Comparison of ENCODE assay signal across 22 cellular contexts in genomic region chr20:62788607-62789006, GRCh38. TPM values are rescaled to one million over a fixed set of nuclear protein-coding genes. Genes with fewer than 3 reads are reported as not detected.
DNase-seq lines count a peak whose midpoint lies in the region; ATAC-seq and TF ChIP-seq lines count a peak whose summit lies in the region.
"Had no signal": no experiment of that assay in that cellular context is flagged by ENCODE, and none has a peak within 500 bp of the region (broad histone marks: within the 10 kb centered on the region; RNA-seq: fewer than 3 reads in every experiment).

No MANE protein-coding gene starts in this region.

- no peaks in the 10 kb centered on the region for H3K27me3 Mint-ChIP-seq in activated naive CD4-positive, alpha-beta T cell treated with anti-CD3 and anti-CD28 coated beads, Interleukin-2, amount 50 U/mL, for 24 hours
- H3K27me3 Mint-ChIP-seq in type B pancreatic cell = peaks cover 8% of the 10 kb centered on the region
- H3K27me3 Mint-ChIP-seq in activated T-cell treated with anti-CD3 and anti-CD28 coated beads, Interleukin-2, amount 50 U/mL, for 72 hours (ENCODE audit: low read depth) = no peaks in the 10 kb centered on the region
- H3K27me3 Mint-ChIP-seq: B cell; CD4-positive, alpha-beta memory T cell had no signal

- no peak for TF ChIP-seq CTCF in type B pancreatic cell (conservative IDR thresholded peaks at IDR 0.05)

- peaks cover 21% of the 10 kb centered on the region for H3K4me1 Mint-ChIP-seq in activated naive CD4-positive, alpha-beta T cell treated with anti-CD3 and anti-CD28 coated beads, Interleukin-2, amount 50 U/mL, for 24 hours
- peaks cover 30% of the 10 kb centered on the region for H3K4me1 Mint-ChIP-seq in type B pancreatic cell (ENCODE audit: unreplicated experiment)
- H3K4me1 Mint-ChIP-seq in activated T-cell treated with anti-CD3 and anti-CD28 coated beads, Interleukin-2, amount 50 U/mL, for 72 hours (ENCODE audit: low read depth) = peaks cover 23% of the 10 kb centered on the region

- no peak for DNase-seq in activated naive CD4-positive, alpha-beta T cell (lab: John Stamatoyannopoulos, UW)
- DNase-seq in type B pancreatic cell (ENCODE audit: extremely low spot score, unreplicated experiment) = no peak
- no peak for DNase-seq in activated T-cell treated with anti-CD3 and anti-CD28 coated beads, Interleukin-2, amount 50 U/mL, for 72 hours
- DNase-seq in posterior vena cava (ENCODE audit: low spot score) = no peak
- DNase-seq: Caco-2, GDM1, HCEC 1CT, IMR-90, NCI-H1105, NCI-H146, NCI-H2029, NCI-H2227 treated with DMSO at 0.1 percent for 48 hours, NCI-H510A, Peyer's patch, SJCRH30 had no signal

- no peak overlapping the region for H3K4me3 Mint-ChIP-seq in activated naive CD4-positive, alpha-beta T cell treated with anti-CD3 and anti-CD28 coated beads, Interleukin-2, amount 50 U/mL, for 24 hours
- H3K4me3 Mint-ChIP-seq in type B pancreatic cell = no peak overlapping the region
- no peak overlapping the region for H3K4me3 Mint-ChIP-seq in activated T-cell treated with anti-CD3 and anti-CD28 coated beads, Interleukin-2, amount 50 U/mL, for 72 hours
- H3K4me3 Mint-ChIP-seq: B cell; CD4-positive, alpha-beta memory T cell; GM23338 had no signal

- peaks cover 2% of the 10 kb centered on the region for H3K27me3 ChIP-seq in layer of hippocampus (ENCODE audit: control insufficient read depth, insufficient read depth, low read length)
- H3K27me3 ChIP-seq: Peyer's patch had no signal

- intact Hi-C loops in posterior vena cava (cut with DNase I) = no loop called here

- no peak for ATAC-seq in activated T-cell treated with anti-CD3 and anti-CD28 coated beads, Interleukin-2, amount 50 U/mL, for 72 hours (replicated peaks in 1 of 2)
- ATAC-seq: GM23338 had no signal

- no peaks in the 10 kb centered on the region for H3K36me3 Mint-ChIP-seq in activated naive CD4-positive, alpha-beta T cell treated with anti-CD3 and anti-CD28 coated beads, Interleukin-2, amount 50 U/mL, for 24 hours
- H3K36me3 Mint-ChIP-seq in type B pancreatic cell = no peaks in the 10 kb centered on the region
- H3K36me3 Mint-ChIP-seq in activated T-cell treated with anti-CD3 and anti-CD28 coated beads, Interleukin-2, amount 50 U/mL, for 72 hours (ENCODE audit: insufficient read depth in 2 of 2) = no peaks in the 10 kb centered on the region
- H3K36me3 Mint-ChIP-seq: CD4-positive, alpha-beta memory T cell had no signal

- no peaks in the 10 kb centered on the region for H3K9me3 Mint-ChIP-seq in activated naive CD4-positive, alpha-beta T cell treated with anti-CD3 and anti-CD28 coated beads, Interleukin-2, amount 50 U/mL, for 24 hours
- no peaks in the 10 kb centered on the region for H3K9me3 Mint-ChIP-seq in type B pancreatic cell
- no peaks in the 10 kb centered on the region for H3K9me3 Mint-ChIP-seq in activated T-cell treated with anti-CD3 and anti-CD28 coated beads, Interleukin-2, amount 50 U/mL, for 72 hours
- H3K9me3 Mint-ChIP-seq: CD4-positive, alpha-beta memory T cell; GM23338 had no signal

- peak overlapping the region; percentile 17 for H3K27ac Mint-ChIP-seq in activated naive CD4-positive, alpha-beta T cell treated with anti-CD3 and anti-CD28 coated beads, Interleukin-2, amount 50 U/mL, for 24 hours
- no peak overlapping the region for H3K27ac Mint-ChIP-seq in type B pancreatic cell
- H3K27ac Mint-ChIP-seq in activated T-cell treated with anti-CD3 and anti-CD28 coated beads, Interleukin-2, amount 50 U/mL, for 72 hours = no peak overlapping the region
- H3K27ac Mint-ChIP-seq: B cell, GM23338 had no signal

- H3K27ac ChIP-seq in angular gyrus (ENCODE audit: low read depth, low read length) (peak overlapping the region; percentile 66), layer of hippocampus (ENCODE audit: low read depth, low read length) (peak overlapping the region; percentile 68)
- H3K27ac ChIP-seq: KMS-11, Peyer's patch, SJCRH30 had no signal

RNA-seq across cellular contexts. Expression of gene MRGBP, which starts 7.7 kb away (rescaled TPM):
- total RNA-seq in type B pancreatic cell (ENCODE audit: low replicate concordance) = 8.4 and 14.6 TPM in 2 replicates
- 10 to 100 TPM; 14.1 to 14.7 TPM for total RNA-seq in activated T-cell treated with anti-CD3 and anti-CD28 coated beads, Interleukin-2, amount 50 U/mL, for 72 hours
- total RNA-seq in posterior vena cava = 1 to 10 TPM; 5.0 to 8.0 TPM

RNA-seq across cellular contexts. Expression of gene OGFR, which starts 16.0 kb away (rescaled TPM):
- 42.8 and 49.6 TPM in 2 replicates for total RNA-seq in type B pancreatic cell (ENCODE audit: low replicate concordance)
- 10 to 100 TPM; 42.9 to 44.9 TPM for total RNA-seq in activated T-cell treated with anti-CD3 and anti-CD28 coated beads, Interleukin-2, amount 50 U/mL, for 72 hours
- total RNA-seq in posterior vena cava = 10 to 100 TPM; 27.7 to 29.4 TPM

RNA-seq across cellular contexts. Expression of gene COL9A3, which starts 28.2 kb away (rescaled TPM):
- 8.8 and 21.2 TPM in 2 replicates for total RNA-seq in type B pancreatic cell (ENCODE audit: low replicate concordance)
- under 1 TPM; 0.31 to 0.46 TPM for total RNA-seq in activated T-cell treated with anti-CD3 and anti-CD28 coated beads, Interleukin-2, amount 50 U/mL, for 72 hours
- 1 to 10 TPM; 1.0 to 1.9 TPM for total RNA-seq in posterior vena cava
- total RNA-seq: CD4-positive, alpha-beta memory T cell had no signal
